19 cellular contexts compared by ENCODE assay signal in the genomic region with DNA sequence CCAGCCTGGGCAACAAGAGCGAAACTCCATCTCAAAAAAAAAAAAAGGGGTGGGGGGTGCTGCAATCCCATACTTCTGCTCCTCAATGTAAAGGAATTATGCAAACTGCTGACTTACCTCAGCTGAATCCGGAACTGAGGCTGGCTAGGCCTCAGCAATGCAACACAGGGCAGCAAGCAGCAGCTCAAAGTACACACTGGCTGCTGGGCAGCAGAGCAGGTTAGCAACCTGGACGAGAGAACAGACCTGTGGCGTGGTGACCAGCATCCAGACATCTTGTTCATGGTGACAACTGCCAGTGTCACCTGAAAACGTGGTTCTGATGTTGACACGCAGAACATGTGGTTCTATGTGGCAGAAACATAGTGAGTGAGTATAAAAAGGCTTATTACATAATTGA.
"Had no signal": no experiment of that assay in that cellular context is flagged by ENCODE, and none has a peak within 500 bp of the region (broad histone marks: within the 10 kb centered on the region; RNA-seq: fewer than 3 reads in every experiment).

No MANE protein-coding gene starts in this region.

- H3K27ac ChIP-seq: colonic mucosa, esophagus muscularis mucosa, foreskin keratinocyte, gastroesophageal sphincter, heart right ventricle, left lung, lower lobe of right lung had no signal

- H3K27me3 ChIP-seq: colonic mucosa, esophagus muscularis mucosa, foreskin keratinocyte, gastroesophageal sphincter, heart right ventricle, left lung had no signal

- H3K27ac Mint-ChIP-seq: dendritic cell treated with granulocyte-macrophage colony-stimulating factor and Interleukin-4, amounts not matched to agents 40 ng/mL and 50 ng/mL, for 4 days; effector memory CD8-positive, alpha-beta T cell; endodermal cell; mesothelial cell of epicardium had no signal

- H3K4me1 ChIP-seq: colonic mucosa, esophagus muscularis mucosa, foreskin keratinocyte, gastroesophageal sphincter, heart right ventricle, left lung, lower lobe of right lung had no signal

- ATAC-seq: effector memory CD8-positive, alpha-beta T cell; foreskin keratinocyte; gastroesophageal sphincter; heart right ventricle; left cardiac atrium; left lung; left ventricle myocardium superior; lower lobe of right lung; mucosa of descending colon had no signal

- H3K4me1 Mint-ChIP-seq: endodermal cell, mesothelial cell of epicardium had no signal

- H3K4me3 ChIP-seq: colonic mucosa, esophagus muscularis mucosa, gastroesophageal sphincter, heart right ventricle, left lung, lower lobe of right lung, mucosa of descending colon had no signal

- H3K4me3 Mint-ChIP-seq: dendritic cell treated with granulocyte-macrophage colony-stimulating factor and Interleukin-4, amounts not matched to agents 40 ng/mL and 50 ng/mL, for 4 days; effector memory CD8-positive, alpha-beta T cell; endodermal cell; mesothelial cell of epicardium had no signal

- DNase-seq: colonic mucosa; cortex of kidney; effector CD8-positive, alpha-beta T cell; effector memory CD8-positive, alpha-beta T cell; endodermal cell; foreskin keratinocyte; head of caudate nucleus; heart right ventricle; hippocampal formation; left cardiac atrium; left lung; left ventricle myocardium superior; lower lobe of right lung; mesenchymal stem cell; mucosa of descending colon had no signal

- H3K36me3 ChIP-seq: colonic mucosa, lower lobe of right lung had no signal

- H3K27me3 Mint-ChIP-seq: dendritic cell treated with granulocyte-macrophage colony-stimulating factor and Interleukin-4, amounts not matched to agents 40 ng/mL and 50 ng/mL, for 4 days; effector memory CD8-positive, alpha-beta T cell had no signal
